In genomic region chr5:151002250-151002649, GRCh38 we compare ENCODE assay signal across 8 cellular contexts. TPM values are rescaled to one million over a fixed set of nuclear protein-coding genes. Genes with fewer than 3 reads are reported as not detected.
DNase-seq lines count a peak whose midpoint lies in the region; ATAC-seq and TF ChIP-seq lines count a peak whose summit lies in the region.

No MANE protein-coding gene starts in this region.

- POLR2A ChIA-PET in A673 (lab: Charles Lee; ENCODE audit: low non-redundant PET) = no interaction called here

- peak; percentile 38 for DNase-seq in A673 (ENCODE audit: low spot score)
- no peak for DNase-seq in HFF-Myc (ENCODE audit: extremely low read depth, low read depth)
- DNase-seq in astrocyte of the cerebellum (ENCODE audit: low read depth) = no peak
- DNase-seq in left colon = no peak
- DNase-seq in NCI-H1930 (lab: John Stamatoyannopoulos, UW) = no peak
- DNase-seq in NCI-H2029 treated with DMSO at 0.1 percent for 48 hours (lab: John Stamatoyannopoulos, UW) = no peak
- no peak for DNase-seq in NCI-H2227 treated with DMSO at 0.1 percent for 48 hours (lab: John Stamatoyannopoulos, UW)

- intact Hi-C loops in A673 (cut with micrococcal nuclease; ENCODE audit: unreplicated experiment) (loop anchor here (1.0 to 10.0 kb wide), 3 partner anchors 113 to 243 kb away; no protein-coding TSS in a partner anchor), left colon (cut with DNase I, micrococcal nuclease) (loop anchor here in 1 of 2 donors (5.0 kb wide), 1 partner anchor 50 kb away; no protein-coding TSS in a partner anchor)

- H3K9me3 ChIP-seq in A673 (ENCODE audit: low read depth, low read length, poor library complexity, severe bottlenecking) = no peaks in the 10 kb centered on the region

- TF ChIP-seq CTCF in A673 (conservative IDR thresholded peaks at IDR 0.05; ENCODE audit: low read depth, low read length) (peak; percentile 44; the same call in 1 of the 2 replicates), HFF-Myc (IDR thresholded peaks at IDR 0.05; ENCODE audit: low read depth, low read length, missing control alignments) (peak; percentile 20), astrocyte of the cerebellum (IDR thresholded peaks at IDR 0.05; ENCODE audit: low read depth, low read length, missing control alignments) (peak; percentile 31)

- H3K36me3 ChIP-seq in A673 (ENCODE audit: insufficient read depth, low read length, poor library complexity, severe bottlenecking) = no peaks in the 10 kb centered on the region

- H3K27ac ChIP-seq in A673 (ENCODE audit: low read depth, low read length, poor library complexity, severe bottlenecking) = no peak overlapping the region

- H3K4me1 ChIP-seq in A673 (ENCODE audit: insufficient read depth, low read length, poor library complexity, severe bottlenecking) = no peaks in the 10 kb centered on the region

- no peaks in the 10 kb centered on the region for H3K27me3 ChIP-seq in A673 (replicated peaks; ENCODE audit: insufficient read depth, low read depth, low read length, poor library complexity)

- H3K4me3 ChIP-seq in A673 (ENCODE audit: low read depth, low read length, poor library complexity, severe bottlenecking) (no peak overlapping the region), HFF-Myc (replicated peaks; ENCODE audit: low read depth, low read length) (no peak overlapping the region), astrocyte of the cerebellum (ENCODE audit: low read depth, low read length) (no peak overlapping the region)

- CTCF ChIA-PET in A673 (lab: Charles Lee) = interaction anchor here (0.6 to 1.6 kb wide), 6 partner anchors 36 to 650 kb away, joined by 3 to 11 read pairs (median 5); no protein-coding TSS in a partner anchor

- in situ Hi-C loops in astrocyte of the cerebellum (cut with HindIII; ENCODE audit: low sequenced_read_pairs) = no loop called here

- ATAC-seq in left colon = peak; percentile 46
- no peak for ATAC-seq in HG03442 (IDR thresholded peaks at IDR 0.05; ENCODE audit: unreplicated experiment)

- BruUV-seq in A673 (replicated peaks; lab: Mats Ljungman, UMichigan) = no TSS peak

RNA-seq across cellular contexts. Expression of gene GPX3, which starts 18.1 kb away (rescaled TPM):
- total RNA-seq in A673 (2021) (0.19 and 0.24 TPM in 2 replicates), left colon (100 to 1,000 TPM; 106 to 174 TPM)

Comparison
In these comparisons a context has a peak if more than half of its experiments do, and no peak if none do; other contexts are left out.
1. RNA of gene GPX3, which starts 18.1 kb away (total RNA-seq): 106 to 174 TPM in left colon; 0.19 to 0.24 TPM in A673; every median in the first group is over 10 times any median in the second.
2. Peak in every context shown above with its lines, with median percentiles within 50 percentile points of each other: CTCF ChIP-seq.